Comparison of ENCODE assay signal across 17 cellular contexts in the genomic region with DNA sequence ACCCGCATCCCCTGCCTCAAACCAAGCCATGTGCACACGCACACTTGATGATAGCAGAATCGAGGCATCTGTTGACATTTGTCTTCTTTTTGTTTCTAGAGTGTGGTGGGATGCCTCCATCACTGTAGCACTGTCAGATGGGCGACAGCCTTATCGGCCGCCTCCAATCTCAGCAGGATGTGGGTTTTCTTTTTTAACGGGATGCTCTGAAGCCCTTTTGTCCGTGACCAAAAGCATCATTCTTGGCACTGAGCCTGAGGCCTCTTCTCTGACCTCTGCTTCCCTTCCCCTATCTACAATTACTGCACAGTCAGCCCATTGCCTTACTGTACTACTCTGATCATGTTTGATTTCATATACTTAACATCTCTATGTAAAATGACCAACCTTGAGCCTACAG.
DNase-seq lines count a peak whose midpoint lies in the region; ATAC-seq and TF ChIP-seq lines count a peak whose summit lies in the region.
"Had no signal": no experiment of that assay in that cellular context is flagged by ENCODE, and none has a peak within 500 bp of the region (broad histone marks: within the 10 kb centered on the region; RNA-seq: fewer than 3 reads in every experiment).

No MANE protein-coding gene starts in this region.

- H2AFZ ChIP-seq in osteoblast (ENCODE audit: low read length), result no peak overlapping the region

- peaks cover 6% of the 10 kb centered on the region for H3K36me3 Mint-ChIP-seq in activated naive CD8-positive, alpha-beta T cell
- peaks cover 12% of the 10 kb centered on the region for H3K36me3 Mint-ChIP-seq in activated naive CD8-positive, alpha-beta T cell treated with anti-CD3 and anti-CD28 coated beads, Interleukin-2, amount 50 U/mL, for 24 hours (ENCODE audit: low read depth)
- H3K36me3 Mint-ChIP-seq in T-helper 17 cell (ENCODE audit: low read depth), result no peaks in the 10 kb centered on the region
- H3K36me3 Mint-ChIP-seq in endothelial cell (ENCODE audit: low read depth, unreplicated experiment), result peaks cover 11% of the 10 kb centered on the region

- H3K27me3 ChIP-seq in osteoblast (ENCODE audit: insufficient read depth, low read length) (no peaks in the 10 kb centered on the region), stomach (no peaks in the 10 kb centered on the region)
- H3K27me3 ChIP-seq: breast epithelium, MG63 had no signal

- no peaks in the 10 kb centered on the region for H3K36me3 ChIP-seq in osteoblast (ENCODE audit: insufficient read depth, low read length)
- H3K36me3 ChIP-seq in stomach, result no peaks in the 10 kb centered on the region
- H3K36me3 ChIP-seq: breast epithelium had no signal

- no peaks in the 10 kb centered on the region for H3K27me3 Mint-ChIP-seq in activated naive CD8-positive, alpha-beta T cell
- H3K27me3 Mint-ChIP-seq in activated naive CD8-positive, alpha-beta T cell treated with anti-CD3 and anti-CD28 coated beads, Interleukin-2, amount 50 U/mL, for 24 hours, result no peaks in the 10 kb centered on the region
- H3K27me3 Mint-ChIP-seq in T-helper 17 cell (no peaks in the 10 kb centered on the region), endothelial cell (ENCODE audit: unreplicated experiment) (peaks cover 4% of the 10 kb centered on the region)

- H4K20me1 ChIP-seq in osteoblast (ENCODE audit: insufficient read depth, low read length), result no peaks in the 10 kb centered on the region

- H3K9me3 ChIP-seq in T-helper 17 cell (ENCODE audit: control insufficient read depth, low read length, poor library complexity, severe bottlenecking) (no peaks in the 10 kb centered on the region), osteoblast (ENCODE audit: low read depth, low read length) (no peaks in the 10 kb centered on the region), stomach (no peaks in the 10 kb centered on the region)
- H3K9me3 ChIP-seq: breast epithelium, MG63 had no signal

- TF ChIP-seq CTCF in endothelial cell (IDR thresholded peaks at IDR 0.05; ENCODE audit: unreplicated experiment), result no peak
- no peak for TF ChIP-seq CTCF in osteoblast (IDR thresholded peaks at IDR 0.05; ENCODE audit: extremely low read depth, low read depth, low read length)
- TF ChIP-seq CTCF in stomach (IDR thresholded peaks at IDR 0.05), result no peak

- H3K79me2 ChIP-seq in osteoblast (ENCODE audit: insufficient read depth, low read length), result no peaks in the 10 kb centered on the region

- no peaks in the 10 kb centered on the region for H3K9me3 Mint-ChIP-seq in activated naive CD8-positive, alpha-beta T cell (ENCODE audit: low read depth)
- H3K9me3 Mint-ChIP-seq in activated naive CD8-positive, alpha-beta T cell treated with anti-CD3 and anti-CD28 coated beads, Interleukin-2, amount 50 U/mL, for 24 hours, result no peaks in the 10 kb centered on the region
- no peaks in the 10 kb centered on the region for H3K9me3 Mint-ChIP-seq in endothelial cell (ENCODE audit: unreplicated experiment)

- TF ChIP-seq POLR2A in stomach (IDR thresholded peaks at IDR 0.05), result no peak

- intact Hi-C loops in stomach (cut with DNase I; ENCODE audit: low total_unique reads), result no loop called here

- H3K4me3 ChIP-seq in osteoblast (ENCODE audit: insufficient read depth, low read length), result no peak overlapping the region
- H3K4me3 ChIP-seq in stomach, result no peak overlapping the region
- H3K4me3 ChIP-seq: MG63 had no signal

- peak overlapping the region; percentile 27 for H3K4me3 Mint-ChIP-seq in activated naive CD8-positive, alpha-beta T cell
- H3K4me3 Mint-ChIP-seq in activated naive CD8-positive, alpha-beta T cell treated with anti-CD3 and anti-CD28 coated beads, Interleukin-2, amount 50 U/mL, for 24 hours, result no peak overlapping the region
- H3K4me3 Mint-ChIP-seq in T-helper 17 cell (peak overlapping the region; percentile 3), endothelial cell (ENCODE audit: unreplicated experiment) (peak overlapping the region; percentile 15)
- H3K4me3 Mint-ChIP-seq: WTC11 had no signal

- no peak overlapping the region for H3K27ac ChIP-seq in osteoblast (ENCODE audit: low read depth, low read length)
- H3K27ac ChIP-seq in stomach, result no peak overlapping the region

- H3K4me1 Mint-ChIP-seq in activated naive CD8-positive, alpha-beta T cell (ENCODE audit: low read depth), result peaks cover 46% of the 10 kb centered on the region
- H3K4me1 Mint-ChIP-seq in activated naive CD8-positive, alpha-beta T cell treated with anti-CD3 and anti-CD28 coated beads, Interleukin-2, amount 50 U/mL, for 24 hours, result peaks cover 38% of the 10 kb centered on the region
- H3K4me1 Mint-ChIP-seq in T-helper 17 cell (peaks cover 33% of the 10 kb centered on the region), endothelial cell (ENCODE audit: unreplicated experiment) (peaks cover 18% of the 10 kb centered on the region)

- no peak overlapping the region for H3K4me2 ChIP-seq in osteoblast (ENCODE audit: insufficient read depth, low read length)

- H3K4me1 ChIP-seq in osteoblast (ENCODE audit: insufficient read depth, low read length) (peaks cover 23% of the 10 kb centered on the region), stomach (peaks cover 0 to 33% (median 11%) of the 10 kb centered on the region in 4 donors)
- H3K4me1 ChIP-seq: breast epithelium had no signal

- TF ChIP-seq EP300 in stomach (IDR thresholded peaks at IDR 0.05), result no peak

- H3K27ac Mint-ChIP-seq in activated naive CD8-positive, alpha-beta T cell, result no peak overlapping the region
- no peak overlapping the region for H3K27ac Mint-ChIP-seq in activated naive CD8-positive, alpha-beta T cell treated with anti-CD3 and anti-CD28 coated beads, Interleukin-2, amount 50 U/mL, for 24 hours
- H3K27ac Mint-ChIP-seq in T-helper 17 cell (peak overlapping the region; percentile 10), endothelial cell (ENCODE audit: unreplicated experiment) (no peak overlapping the region)
- H3K27ac Mint-ChIP-seq: WTC11 had no signal

- no peak for ATAC-seq in activated naive CD8-positive, alpha-beta T cell treated with anti-CD3 and anti-CD28 coated beads, Interleukin-2, amount 50 U/mL, for 24 hours
- ATAC-seq in T-helper 17 cell (no peak), GM21825 (IDR thresholded peaks at IDR 0.05; ENCODE audit: unreplicated experiment) (no peak)
- ATAC-seq: Right ventricle myocardium inferior, sciatic nerve, WTC11 had no signal

- DNase-seq in activated naive CD8-positive, alpha-beta T cell treated with anti-CD3 and anti-CD28 coated beads, Interleukin-2, amount 50 U/mL, for 24 hours, result no peak
- DNase-seq in T-helper 17 cell (no peak), endothelial cell (ENCODE audit: low spot score) (no peak), osteoblast (ENCODE audit: insufficient read length, low spot score, missing footprints) (peak; percentile 64), stomach (no peak), NCI-H1105 treated with DMSO at 0.1 percent for 48 hours (lab: John Stamatoyannopoulos, UW) (no peak)
- DNase-seq: activated naive CD4-positive, alpha-beta T cell treated with anti-CD3 and anti-CD28 coated beads, Interleukin-2, amount 50 U/mL, for 16 hours; COR-L47; MG63; NCI-H1930; NCI-H446 treated with DMSO at 0.1 percent for 48 hours had no signal

- WGBS in stomach, 5 donors, result 65 to 79% (median 72%) methylated on average over 8 of the region's 8 CpGs
